Comparison of ENCODE assay signal across 8 cellular contexts in the genomic region with DNA sequence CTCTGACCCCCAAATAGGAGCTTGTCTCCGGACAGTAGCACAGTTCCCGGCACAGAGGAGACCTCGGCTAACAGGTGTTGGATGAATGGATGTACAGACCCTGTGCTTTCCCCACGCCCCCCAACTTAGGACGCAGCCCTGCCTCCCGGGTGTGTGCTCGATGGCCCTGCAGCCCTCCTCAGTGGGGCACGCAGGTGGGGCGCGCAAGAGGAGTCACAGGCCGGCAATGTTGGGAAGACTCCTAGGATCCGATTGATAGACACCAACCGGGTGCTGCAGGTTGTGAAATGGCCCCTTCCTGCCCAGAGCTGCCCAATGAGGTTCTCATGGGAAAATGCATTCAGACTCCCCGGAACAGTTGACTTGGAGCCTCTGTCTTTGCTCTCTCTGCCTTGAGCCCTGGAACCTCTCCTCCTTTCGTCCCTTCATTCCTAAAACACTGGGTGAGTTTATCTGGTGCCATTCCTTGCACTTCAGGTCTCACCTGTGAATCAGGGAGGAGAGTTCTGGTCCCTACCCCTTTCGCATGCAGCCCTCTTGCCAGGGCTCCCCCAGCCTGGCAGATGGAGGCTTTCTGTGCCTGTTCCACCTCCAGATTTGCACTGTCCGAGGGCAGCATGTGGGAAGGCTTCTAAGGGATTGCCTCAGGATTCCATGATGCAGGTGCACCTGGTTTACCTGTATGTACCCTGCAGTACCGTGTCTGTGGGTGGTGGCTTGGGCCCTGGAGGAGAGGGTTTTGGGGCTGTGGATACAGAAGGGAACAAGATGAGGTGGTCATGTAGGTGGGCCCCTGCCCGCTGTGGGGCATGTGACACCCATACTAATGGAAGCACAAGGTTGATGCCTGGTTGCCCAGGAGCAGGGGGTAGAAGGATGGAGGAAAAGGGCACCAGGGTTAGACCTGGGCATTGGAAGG. TPM values are rescaled to one million over a fixed set of nuclear protein-coding genes. Genes with fewer than 3 reads are reported as not detected.
DNase-seq lines count a peak whose midpoint lies in the region; ATAC-seq and TF ChIP-seq lines count a peak whose summit lies in the region.

No MANE protein-coding gene starts in this region.

- H3K36me3 ChIP-seq in SJSA1 (peaks cover 52% of the 10 kb centered on the region), rectal smooth muscle tissue (ENCODE audit: control insufficient read depth, insufficient read depth, low read length) (peaks cover 3% of the 10 kb centered on the region)

- no peaks in the 10 kb centered on the region for H3K27me3 ChIP-seq in SJSA1 (replicated peaks)
- no peaks in the 10 kb centered on the region for H3K27me3 ChIP-seq in rectal smooth muscle tissue (ENCODE audit: control insufficient read depth, insufficient read depth, low read length)

- peak overlapping the region; percentile 78 for H3K9ac ChIP-seq in rectal smooth muscle tissue (ENCODE audit: low read length)

- peak overlapping the region; percentile 80; the same call in 1 of the 2 replicates for H3K27ac ChIP-seq in SJSA1
- peak overlapping the region; percentile 90 for H3K27ac ChIP-seq in rectal smooth muscle tissue (ENCODE audit: low read depth, low read length)

- no peak for DNase-seq in GM12864 (ENCODE audit: low read depth)
- no peak for DNase-seq in SJSA1 (ENCODE audit: low read depth in 1 of 2, low spot score in 2 of 2)
- DNase-seq in fibroblast of gingiva (ENCODE audit: low read depth), result peak; percentile 19
- no peak for DNase-seq in GOT3 (lab: John Stamatoyannopoulos, UW)
- DNase-seq in NCI-H2081 (lab: John Stamatoyannopoulos, UW), result no peak
- no peak for DNase-seq in NCI-H446 (lab: John Stamatoyannopoulos, UW)

- H3K4me3 ChIP-seq in GM12864 (ENCODE audit: low read depth, low read length), result peak overlapping the region; percentile 70
- peak overlapping the region; percentile 97 for H3K4me3 ChIP-seq in SJSA1
- H3K4me3 ChIP-seq in rectal smooth muscle tissue (ENCODE audit: low read length), result peak overlapping the region; percentile 73

- H3K4me1 ChIP-seq in SJSA1 (replicated peaks) (peaks cover 39% of the 10 kb centered on the region), rectal smooth muscle tissue (ENCODE audit: control insufficient read depth, insufficient read depth, low read length) (peaks cover 33% of the 10 kb centered on the region)

- ATAC-seq in HG03460 (IDR thresholded peaks at IDR 0.05; ENCODE audit: unreplicated experiment), result no peak

- H3K9me3 ChIP-seq in SJSA1 (replicated peaks), result no peaks in the 10 kb centered on the region

- TF ChIP-seq CTCF in GM12864 (IDR thresholded peaks at IDR 0.05; ENCODE audit: low read depth, low read length, missing control alignments), result no peak

RNA-seq across cellular contexts. Expression of a gene that starts 1.2 kb away (rescaled TPM):
- 37.8 and 61.1 TPM in 2 replicates for total RNA-seq in SJSA1 (2014; rRNA removed; shearing (Covaris generic))

RNA-seq across cellular contexts. Expression of a gene that starts 46.1 kb away (rescaled TPM):
- not detected in 2 replicates for total RNA-seq in SJSA1 (2014; rRNA removed; shearing (Covaris generic))

RNA-seq across cellular contexts. Expression of a gene that starts 46.2 kb away (rescaled TPM):
- total RNA-seq in SJSA1 (2014; rRNA removed; shearing (Covaris generic)), result 77.3 and 99.6 TPM in 2 replicates

RNA-seq across cellular contexts. Expression of a gene that starts 58.1 kb away (rescaled TPM):
- 204 and 252 TPM in 2 replicates for total RNA-seq in SJSA1 (2014; rRNA removed; shearing (Covaris generic))
